ENCODE assay signal across 18 cellular contexts in genomic region chr16:85607796-85608514, GRCh38. TPM values are rescaled to one million over a fixed set of nuclear protein-coding genes. Genes with fewer than 3 reads are reported as not detected.
DNase-seq lines count a peak whose midpoint lies in the region; ATAC-seq, FAIRE-seq and TF ChIP-seq lines count a peak whose summit lies in the region.
"Had no signal": no experiment of that assay in that cellular context is flagged by ENCODE, and none has a peak within 500 bp of the region (broad histone marks: within the 10 kb centered on the region; RNA-seq: fewer than 3 reads in every experiment).

No MANE protein-coding gene starts in this region.

- peaks cover 14% of the 10 kb centered on the region for H3K23me2 ChIP-seq in H9 (ENCODE audit: insufficient read length, low read depth, low read length, poor library complexity, severe bottlenecking)

- no peak for DNase-seq in A673 (ENCODE audit: low spot score)
- no peak for DNase-seq in H9
- DNase-seq in K562 (ENCODE audit: extremely low read depth in 1 of 4, low spot score in 3 of 4) = peak in 2 of 4 experiments; percentile 34 to 41
- DNase-seq in naive B cell = no peak
- no peak for DNase-seq in islet precursor cell
- DNase-seq in activated CD8-positive, alpha-beta memory T cell treated with anti-CD3 and anti-CD28 coated beads, Interleukin-2, amount 10 ng/mL, durations not matched to agents 7 days and 5 days = no peak
- DNase-seq in LoVo (ENCODE audit: low spot score) = no peak
- DNase-seq: DMS 273 treated with DMSO at 0.1 percent for 48 hours; GM23248; KG1; left ventricle myocardium inferior; NCI-H1417 treated with DMSO at 0.1 percent for 48 hours; stimulated activated CD8-positive, alpha-beta memory T cell treated with anti-CD3 and anti-CD28 coated beads, Interleukin-4, amount 100 ng/mL, for 48 hours; SW 1271 had no signal

- no peak for TF ChIP-seq EP300 in K562 (IDR thresholded peaks at IDR 0.05; ENCODE audit: low read length)

- peaks cover 0 to 1% (median 0%) of the 10 kb centered on the region in 3 experiments; a peak in 1 of 7 replicates for H3K36me3 Mint-ChIP-seq in H9 (ENCODE audit: insufficient read depth in 1 of 3, low read depth in 3 of 3)
- H3K36me3 Mint-ChIP-seq in naive B cell = no peaks in the 10 kb centered on the region
- H3K36me3 Mint-ChIP-seq in activated CD8-positive, alpha-beta memory T cell treated with anti-CD3 and anti-CD28 coated beads, Interleukin-2, amount 10 ng/mL, durations not matched to agents 7 days and 5 days = no peaks in the 10 kb centered on the region

- no TSS peak for BruUV-seq in A673 (replicated peaks; lab: Mats Ljungman, UMichigan)
- BruUV-seq in K562 (replicated peaks; lab: Mats Ljungman, UMichigan) = no TSS peak

- peaks cover 51% of the 10 kb centered on the region for H3K4me1 ChIP-seq in A673 (ENCODE audit: insufficient read depth, low read length, poor library complexity, severe bottlenecking)
- H3K4me1 ChIP-seq in H9 (ENCODE audit: insufficient read depth, low read length) = peaks cover 14% of the 10 kb centered on the region; the same call in 1 of the 2 replicates
- peaks cover 72 to 81% of the 10 kb centered on the region in 2 experiments for H3K4me1 ChIP-seq in K562 (replicated peaks in 1 of 2; ENCODE audit: control insufficient read depth in 2 of 2, insufficient read depth in 2 of 2, low read length in 2 of 2)

- no peak overlapping the region for H3K4ac ChIP-seq in H9 (ENCODE audit: low read depth, low read length)

- no peak overlapping the region for H4K91ac ChIP-seq in H9 (ENCODE audit: insufficient read length, low read depth, low read length)

- H3K27me3 Mint-ChIP-seq in H9 (ENCODE audit: low read depth) = peaks cover 13% of the 10 kb centered on the region
- peaks cover 0 to 3% (median 0%) of the 10 kb centered on the region in 3 donors for H3K27me3 Mint-ChIP-seq in naive B cell
- H3K27me3 Mint-ChIP-seq in activated CD8-positive, alpha-beta memory T cell treated with anti-CD3 and anti-CD28 coated beads, Interleukin-2, amount 10 ng/mL, durations not matched to agents 7 days and 5 days = no peaks in the 10 kb centered on the region

- peak overlapping the region; percentile 38 for H3K4me2 ChIP-seq in H9 (ENCODE audit: insufficient read depth, insufficient read length, low read length)
- H3K4me2 ChIP-seq in K562 (ENCODE audit: insufficient read depth, low read length) = no peak overlapping the region; the same call in 1 of the 2 replicates

- H4K8ac ChIP-seq in H9 (replicated peaks; ENCODE audit: insufficient read length, low read depth, low read length) = no peak overlapping the region

- H3K27ac ChIP-seq in A673 (ENCODE audit: low read depth, low read length, poor library complexity, severe bottlenecking) (peak overlapping the region; percentile 73), H9 (ENCODE audit: insufficient read length, low read depth, low read length) (no peak overlapping the region), K562 (ENCODE audit: extremely low read depth, low read depth, low read length) (peak overlapping the region; percentile 74; the same call in 1 of the 3 replicates)
- H3K27ac ChIP-seq: GM23248, left ventricle myocardium inferior, neutrophil had no signal

- H3K4me3 ChIP-seq in A673 (ENCODE audit: low read depth, low read length, poor library complexity, severe bottlenecking) (no peak overlapping the region), K562 (no peak overlapping the region)
- H3K4me3 ChIP-seq: GM23248, left ventricle myocardium inferior, thyroid gland had no signal

- CTCF ChIA-PET in A673 (lab: Charles Lee) (interaction anchor here (1.2 kb wide), 1 partner anchor 8 kb away, joined by 5 read pairs; no protein-coding TSS in a partner anchor), K562 (lab: Yijun Ruan, JAX; ENCODE audit: low intra/inter-chr PET ratio) (interaction anchor here (1.0 kb wide), 1 partner anchor 42 kb away, joined by 5 read pairs; no protein-coding TSS in a partner anchor)
- CTCF ChIA-PET in activated CD8-positive, alpha-beta memory T cell treated with anti-CD3 and anti-CD28 coated beads, Interleukin-2, amount 10 ng/mL, durations not matched to agents 7 days and 5 days (lab: Charles Lee) = interaction anchor here (0.7 to 3.4 kb wide), 5 partner anchors 8 to 238 kb away, joined by 3 to 18 read pairs (median 3); no protein-coding TSS in a partner anchor

- H3K4me1 Mint-ChIP-seq in H9 (peaks cover 59% of the 10 kb centered on the region in 2 experiments), naive B cell (peaks cover 44 to 69% (median 68%) of the 10 kb centered on the region in 3 donors)
- H3K4me1 Mint-ChIP-seq in activated CD8-positive, alpha-beta memory T cell treated with anti-CD3 and anti-CD28 coated beads, Interleukin-2, amount 10 ng/mL, durations not matched to agents 7 days and 5 days = peaks cover 19% of the 10 kb centered on the region

- H3K27me3 ChIP-seq in A673 (replicated peaks; ENCODE audit: insufficient read depth, low read depth, low read length, poor library complexity) (no peaks in the 10 kb centered on the region), H9 (ENCODE audit: insufficient read depth, low read length) (no peaks in the 10 kb centered on the region), K562 (ENCODE audit: control insufficient read depth in 2 of 2, insufficient read depth in 2 of 2, low read length in 2 of 2) (no peaks in the 10 kb centered on the region)
- H3K27me3 ChIP-seq: thyroid gland had no signal

- TF ChIP-seq RAD21 in K562 (CRISPR knock-in tag; conservative IDR thresholded peaks at IDR 0.05 in 1 of 2, IDR thresholded peaks at IDR 0.05 in 1 of 2) = no peak

- intact Hi-C loops in A673 (cut with micrococcal nuclease; ENCODE audit: unreplicated experiment) = no loop called here
- intact Hi-C loops in K562 (cut with micrococcal nuclease) = loop anchor here (1.0 kb wide), 1 partner anchor 117 kb away; no protein-coding TSS in a partner anchor

- H2BK120ac ChIP-seq in H9 (ENCODE audit: low read depth, low read length, poor library complexity, severe bottlenecking) = no peak overlapping the region

- ATAC-seq in K562 (no peak), naive B cell (ENCODE audit: low read depth in 2 of 2) (no peak), HG02885 (IDR thresholded peaks at IDR 0.05; ENCODE audit: poor library complexity, unreplicated experiment) (no peak)
- no peak for ATAC-seq in activated CD8-positive, alpha-beta memory T cell treated with anti-CD3 and anti-CD28 coated beads, Interleukin-2, amount 10 ng/mL, durations not matched to agents 7 days and 5 days

- H3K18ac ChIP-seq in H9 (ENCODE audit: insufficient read length, low read depth, low read length) = no peak overlapping the region

- H2BK20ac ChIP-seq in H9 (ENCODE audit: low read depth, low read length, poor library complexity, severe bottlenecking) = no peak overlapping the region

- H3K14ac ChIP-seq in H9 (ENCODE audit: insufficient read depth, low read length) = no peak overlapping the region

- no peak overlapping the region for H4K5ac ChIP-seq in H9 (ENCODE audit: insufficient read length, low read depth, low read length)

- no peak overlapping the region for H2BK5ac ChIP-seq in H9 (ENCODE audit: insufficient read length, low read length)

- no peak overlapping the region for H2AFZ ChIP-seq in H9 (ENCODE audit: low read length)
- no peak overlapping the region for H2AFZ ChIP-seq in K562 (ENCODE audit: low read depth, low read length)
- H2AFZ ChIP-seq: GM23248 had no signal

- H3K36me3 ChIP-seq in A673 (ENCODE audit: insufficient read depth, low read length, poor library complexity, severe bottlenecking) (no peaks in the 10 kb centered on the region), K562 (ENCODE audit: control insufficient read depth, insufficient read depth, low read length) (peaks cover 55% of the 10 kb centered on the region)
- H3K36me3 ChIP-seq: left ventricle myocardium inferior, neutrophil, thyroid gland had no signal

- H3K79me1 ChIP-seq in H9 (ENCODE audit: insufficient read depth, low read depth, low read length, poor library complexity, severe bottlenecking) = no peaks in the 10 kb centered on the region

- no peak overlapping the region for H3K56ac ChIP-seq in H9 (ENCODE audit: insufficient read length, low read depth, low read length)

- TF ChIP-seq POLR2A in K562 (conservative IDR thresholded peaks at IDR 0.05) = no peak

- peaks cover 14% of the 10 kb centered on the region for H3K9me1 ChIP-seq in K562 (ENCODE audit: control insufficient read depth, insufficient read depth, low read length)

- peak overlapping the region; percentile 44 to 74; a peak in 4 of 5 replicates for H3K4me3 Mint-ChIP-seq in H9
- peak overlapping the region in 6 of 8 donors; percentile 55 to 80 (median 72) for H3K4me3 Mint-ChIP-seq in naive B cell
- no peak overlapping the region for H3K4me3 Mint-ChIP-seq in activated CD8-positive, alpha-beta memory T cell treated with anti-CD3 and anti-CD28 coated beads, Interleukin-2, amount 10 ng/mL, durations not matched to agents 7 days and 5 days
- H3K4me3 Mint-ChIP-seq: dendritic cell treated with granulocyte-macrophage colony-stimulating factor and Interleukin-4, amounts not matched to agents 40 ng/mL and 50 ng/mL, for 4 days had no signal

- no peak overlapping the region for H2AK5ac ChIP-seq in H9 (ENCODE audit: insufficient read length, low read length)

- H2BK15ac ChIP-seq in H9 (ENCODE audit: low read depth, low read length) = no peak overlapping the region

- H3K9me3 Mint-ChIP-seq in H9 = peaks cover 0 to 2% of the 10 kb centered on the region in 2 experiments; a peak in 2 of 5 replicates
- H3K9me3 Mint-ChIP-seq in naive B cell = no peaks in the 10 kb centered on the region
- H3K9me3 Mint-ChIP-seq in activated CD8-positive, alpha-beta memory T cell treated with anti-CD3 and anti-CD28 coated beads, Interleukin-2, amount 10 ng/mL, durations not matched to agents 7 days and 5 days (ENCODE audit: low read depth) = no peaks in the 10 kb centered on the region
- H3K9me3 Mint-ChIP-seq: dendritic cell treated with granulocyte-macrophage colony-stimulating factor and Interleukin-4, amounts not matched to agents 40 ng/mL and 50 ng/mL, for 4 days had no signal

- H3K79me2 ChIP-seq in H9 (ENCODE audit: insufficient read depth, low read length) (peaks cover 3% of the 10 kb centered on the region; the same call in 1 of the 2 replicates), K562 (ENCODE audit: control insufficient read depth, insufficient read depth, low read length) (peaks cover 96% of the 10 kb centered on the region)

- H3K27ac Mint-ChIP-seq in H9 = 0 out of 7 replicates have a peak overlapping the region, but pooled peaks of 1 of the 3 experiments have one; percentile 18
- H3K27ac Mint-ChIP-seq in naive B cell = peak overlapping the region in 2 of 6 donors; percentile 21 to 34
- no peak overlapping the region for H3K27ac Mint-ChIP-seq in activated CD8-positive, alpha-beta memory T cell treated with anti-CD3 and anti-CD28 coated beads, Interleukin-2, amount 10 ng/mL, durations not matched to agents 7 days and 5 days
- H3K27ac Mint-ChIP-seq: dendritic cell treated with granulocyte-macrophage colony-stimulating factor and Interleukin-4, amounts not matched to agents 40 ng/mL and 50 ng/mL, for 4 days had no signal

- WGBS in H9 (ENCODE audit: extremely low coverage, insufficient read length, low lambda C conversion rate) = no CpG with 5 or more reads among the region's 14 CpGs
- 39% methylated on average over 14 of the region's 14 CpGs for WGBS in K562 (ENCODE audit: insufficient coverage, low coverage, missing lambda C conversion rate)

- in situ Hi-C loops in K562 (cut with MboI) = loop anchor here (5.0 kb wide), 1 partner anchor 166 kb away; no protein-coding TSS in a partner anchor

- TF ChIP-seq CTCF in A673 (conservative IDR thresholded peaks at IDR 0.05; ENCODE audit: low read depth, low read length) (no peak), H9 (conservative IDR thresholded peaks at IDR 0.05) (no peak), K562 (IDR thresholded peaks at IDR 0.05 in 2 of 3, conservative IDR thresholded peaks at IDR 0.05 in 1 of 3; ENCODE audit: insufficient read depth in 2 of 3, low read depth in 1 of 3, low read length in 3 of 3) (no peak)

- no peak overlapping the region for H2BK12ac ChIP-seq in H9 (ENCODE audit: insufficient read length, low read depth, low read length)

- H3K23ac ChIP-seq in H9 (ENCODE audit: insufficient read length, low read depth, low read length) = no peak overlapping the region

- no peak overlapping the region for H3T11ph ChIP-seq in H9 (ENCODE audit: low read length)

- POLR2A ChIA-PET in A673 (lab: Charles Lee; ENCODE audit: low non-redundant PET) (no interaction called here), K562 (lab: Yijun Ruan, JAX) (interaction anchor here (0.7 to 1.7 kb wide), 4 partner anchors 40 to 193 kb away, joined by 3 to 7 read pairs (median 3); no protein-coding TSS in a partner anchor)

- H4K20me1 ChIP-seq in H9 (ENCODE audit: control insufficient read depth, insufficient read depth, insufficient read length) (no peaks in the 10 kb centered on the region), K562 (replicated peaks; ENCODE audit: control insufficient read depth, insufficient read depth, low read length) (peaks cover 72% of the 10 kb centered on the region)

- H3K9me3 ChIP-seq in A673 (ENCODE audit: low read depth, low read length, poor library complexity, severe bottlenecking) = no peaks in the 10 kb centered on the region
- no peaks in the 10 kb centered on the region for H3K9me3 ChIP-seq in H9 (ENCODE audit: control insufficient read depth, low read depth, low read length)
- H3K9me3 ChIP-seq in K562 (replicated peaks; ENCODE audit: control insufficient read depth, insufficient read depth, low read depth, low read length) = peaks cover 2% of the 10 kb centered on the region; the same call in 1 of the 2 replicates
- H3K9me3 ChIP-seq: left ventricle myocardium inferior, neutrophil, thyroid gland had no signal

- FAIRE-seq in K562 (lab: Jason Lieb, UNC) = peak; percentile 75

- H3K9ac ChIP-seq in H9 (ENCODE audit: extremely low read depth, insufficient read length, low read length) (no peak overlapping the region), K562 (ENCODE audit: insufficient read depth in 1 of 2, low read depth in 2 of 2, low read length in 2 of 2) (peak overlapping the region in 1 of 2 experiments; percentile 84; a peak in 2 of 4 replicates)
- H3K9ac ChIP-seq: GM23248 had no signal

RNA-seq across cellular contexts. Expression of gene GSE1, which starts 5.2 kb away (rescaled TPM):
- total RNA-seq in A673 (2021) (64.2 and 72.4 TPM in 2 replicates), H9 (2021) (123 and 125 TPM in 2 replicates), K562 (2014; rRNA removed) (89.1 and 104 TPM in 2 replicates), K562 (2014; rRNA removed; fragmentation: Illumina TruSeq; extraction: Trizol) (40.9 and 41.8 TPM in 2 replicates), K562 (2015; rRNA removed; fragmentation: Illumina TruSeq; extraction: Trizol) (57.9 and 60.6 TPM in 2 replicates), K562 (2021) (208 and 244 TPM in 2 replicates)
- 692 and 1,066 TPM in 2 replicates for total RNA-seq in K562 (2011; cell fraction: chromatin; rRNA removed; ENCODE audit: low replicate concordance)
- total RNA-seq in K562 (2011; cell fraction: nucleolus; rRNA removed) = 409 and 435 TPM in 2 replicates
- 438 and 467 TPM in 2 replicates for total RNA-seq in K562 (2011; cell fraction: nucleoplasm; rRNA removed)
- polyA plus RNA-seq in K562 (2011; rRNA removed) (54.2 and 64.0 TPM in 2 replicates), K562 (2014; fragmentation: Illumina TruSeq; extraction: Trizol) (116 and 138 TPM in 2 replicates), K562 (2014; fragmentation: Nextera tagmentation; extraction: Ambion mirVana) (10 to 100 TPM; 12.2 to 15.8 TPM), K562 (2014; rRNA removed) (101 and 116 TPM in 2 replicates), naive B cell (ENCODE audit: low read depth in 6 of 6) (1 to 10 TPM in 5 of 6 donors, under 1 TPM in 1; 1.00 to 8.3 (median 3.9) TPM)
- 54.1 and 55.3 TPM in 2 replicates for polyA plus RNA-seq in K562 (2011; cell fraction: cytosol; rRNA removed)
- 210 and 277 TPM in 2 replicates for polyA plus RNA-seq in K562 (2011; cell fraction: nucleus; rRNA removed)
- polyA plus RNA-seq in K562 (2012) = 113 and 125 TPM in 2 replicates
- polyA minus RNA-seq in K562 (2011; rRNA and poly(A)+ RNA removed) = 61.1 and 68.8 TPM in 2 replicates
- polyA minus RNA-seq in K562 (2011; cell fraction: cytosol; rRNA and poly(A)+ RNA removed) = 106 and 121 TPM in 2 replicates
- 117 and 133 TPM in 2 replicates for polyA minus RNA-seq in K562 (2011; cell fraction: nucleus; rRNA and poly(A)+ RNA removed)
- 10 to 100 TPM; 43.1 to 55.1 TPM for total RNA-seq in activated CD8-positive, alpha-beta memory T cell treated with anti-CD3 and anti-CD28 coated beads, Interleukin-2, amount 10 ng/mL, durations not matched to agents 7 days and 5 days
